In the genomic region with DNA sequence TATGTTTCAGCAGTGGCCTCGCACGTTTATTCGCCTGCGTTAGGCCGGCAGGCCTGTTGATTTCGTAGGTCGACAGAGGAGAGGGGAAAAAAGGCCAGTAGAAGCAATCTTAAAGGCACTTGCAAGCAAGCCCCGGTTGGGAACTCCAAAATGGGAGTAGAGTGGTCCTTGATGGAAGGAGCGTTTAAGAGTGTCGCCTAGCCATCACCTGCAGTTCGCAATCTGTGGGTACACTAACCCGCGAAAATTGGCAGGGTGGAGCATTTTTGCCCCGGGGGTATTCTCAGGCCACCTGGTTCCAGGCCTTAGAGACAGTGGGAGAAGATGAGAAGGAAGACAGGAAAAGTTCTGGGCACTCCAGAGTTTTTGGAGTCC, we compare ENCODE assay signal across 8 cellular contexts. TPM values are rescaled to one million over a fixed set of nuclear protein-coding genes. Genes with fewer than 3 reads are reported as not detected.
A peak's percentile ranks its signal among the peaks of the same experiment; 100 is the strongest.
DNase-seq lines count a peak whose midpoint lies in the region; TF ChIP-seq lines count a peak whose summit lies in the region.

No MANE protein-coding gene starts in this region.

- TF ChIP-seq CTCF in DOHH2 (IDR thresholded peaks at IDR 0.05; ENCODE audit: low read depth, low read length, poor library complexity, severe bottlenecking), result no peak
- no peak for TF ChIP-seq CTCF in OCI-LY7 (conservative IDR thresholded peaks at IDR 0.05; ENCODE audit: low read length)
- no peak for TF ChIP-seq CTCF in parathyroid adenoma (IDR thresholded peaks at IDR 0.05)

- H4K20me1 ChIP-seq in DOHH2 (ENCODE audit: control insufficient read depth, insufficient read depth, low read depth, low read length), result peaks cover 51% of the 10 kb centered on the region
- H4K20me1 ChIP-seq in OCI-LY7 (ENCODE audit: insufficient read depth, low read length), result peaks cover 49% of the 10 kb centered on the region

- H3K27me3 ChIP-seq in DOHH2 (ENCODE audit: control insufficient read depth, low read length) (no peaks in the 10 kb centered on the region), parathyroid adenoma (ENCODE audit: control insufficient read depth, insufficient read depth, low read length) (no peaks in the 10 kb centered on the region)

- H3K4me3 ChIP-seq in DOHH2 (ENCODE audit: low read length), result peak overlapping the region; percentile 93
- peak overlapping the region; percentile 92 for H3K4me3 ChIP-seq in OCI-LY7 (ENCODE audit: low read depth, low read length, poor library complexity, severe bottlenecking)
- H3K4me3 ChIP-seq in parathyroid adenoma (ENCODE audit: low read depth, low read length), result peak overlapping the region; percentile 94

- H3K4me1 ChIP-seq in DOHH2 (ENCODE audit: control insufficient read depth, low read length) (peaks cover 37% of the 10 kb centered on the region), OCI-LY7 (ENCODE audit: insufficient read depth, low read length, poor library complexity, severe bottlenecking) (peaks cover 34% of the 10 kb centered on the region), parathyroid adenoma (peaks cover 7% of the 10 kb centered on the region)

- H3K9me3 ChIP-seq in DOHH2 (ENCODE audit: control insufficient read depth, insufficient read depth, low read length) (no peaks in the 10 kb centered on the region), OCI-LY7 (ENCODE audit: low read length) (no peaks in the 10 kb centered on the region), parathyroid adenoma (ENCODE audit: control insufficient read depth, low read length) (no peaks in the 10 kb centered on the region)

- BruUV-seq in OCI-LY7 (replicated peaks; lab: Mats Ljungman, UMichigan), result no TSS peak

- CTCF ChIA-PET in OCI-LY7 (lab: Charles Lee; ENCODE audit: unreplicated experiment), result no interaction called here

- POLR2A ChIA-PET in OCI-LY7 (lab: Charles Lee), result interaction anchor here (1.4 kb wide), 1 partner anchor 17 kb away, joined by 3 read pairs; no protein-coding TSS in a partner anchor

- no peak overlapping the region for H2AFZ ChIP-seq in OCI-LY7 (ENCODE audit: low read length)
- H2AFZ ChIP-seq in parathyroid adenoma, result no peak overlapping the region

- no peaks in the 10 kb centered on the region for H3K9me2 ChIP-seq in DOHH2 (replicated peaks; ENCODE audit: control insufficient read depth, low read length)
- H3K9me2 ChIP-seq in OCI-LY7 (ENCODE audit: insufficient read depth, low read length), result no peaks in the 10 kb centered on the region

- peak; percentile 38 for DNase-seq in OCI-LY7 (ENCODE audit: low spot score)
- no peak for DNase-seq in epithelial cell of prostate (ENCODE audit: low read depth, low spot score)
- no peak for DNase-seq in activated CD4-positive, CD25-positive, alpha-beta regulatory T cell treated with anti-CD3 and anti-CD28 coated beads, Interleukin-2, amount 50 U/mL, for 72 hours
- no peak for DNase-seq in SIG-M5 treated with dmso at 0.1 percent for 504 hours (lab: John Stamatoyannopoulos, UW; ENCODE audit: unreplicated experiment)
- DNase-seq in kidney tubule cell (ENCODE audit: low spot score), result no peak
- no peak for DNase-seq in NCI-H2081 treated with DMSO at 0.1 percent for 48 hours (lab: John Stamatoyannopoulos, UW)

- intact Hi-C loops in OCI-LY7 (cut with micrococcal nuclease; ENCODE audit: unreplicated experiment), result loop anchor here (2.0 to 10.0 kb wide), 4 partner anchors 78 to 1156 kb away; a partner anchor contains a TSS

- H3K4me2 ChIP-seq in DOHH2 (ENCODE audit: low read length), result peak overlapping the region; percentile 98
- peak overlapping the region; percentile 80 for H3K4me2 ChIP-seq in OCI-LY7 (ENCODE audit: low read length)
- H3K4me2 ChIP-seq in parathyroid adenoma (ENCODE audit: low read length), result peak overlapping the region; percentile 92

- H3F3A ChIP-seq in DOHH2 (ENCODE audit: control insufficient read depth, insufficient read depth), result 0 out of 2 replicates have a peak, but pooled peaks cover 3% of the 10 kb centered on the region

- H3K36me3 ChIP-seq in DOHH2 (ENCODE audit: control insufficient read depth, low read length) (peaks cover 90% of the 10 kb centered on the region), OCI-LY7 (ENCODE audit: insufficient read depth, low read length) (peaks cover 78% of the 10 kb centered on the region), parathyroid adenoma (ENCODE audit: control insufficient read depth, insufficient read depth, low read length) (no peaks in the 10 kb centered on the region)

- H3K27ac ChIP-seq in DOHH2 (ENCODE audit: low read depth, low read length) (peak overlapping the region; percentile 84), OCI-LY7 (ENCODE audit: low read depth, low read length, poor library complexity, severe bottlenecking) (peak overlapping the region; percentile 75), epithelial cell of prostate (peak overlapping the region; percentile 76), parathyroid adenoma (peak overlapping the region; percentile 99)

- no peak overlapping the region for H3K9ac ChIP-seq in parathyroid adenoma

- H3K79me2 ChIP-seq in DOHH2 (ENCODE audit: control insufficient read depth, low read length) (peaks cover 86% of the 10 kb centered on the region), OCI-LY7 (ENCODE audit: insufficient read depth, low read depth, low read length) (peaks cover 81% of the 10 kb centered on the region), parathyroid adenoma (peaks cover 36% of the 10 kb centered on the region)

RNA-seq across cellular contexts. Expression of a gene that starts 1.1 kb away (rescaled TPM):
- 270 and 311 TPM in 2 replicates for total RNA-seq in OCI-LY7 (2014; rRNA removed; shearing (Covaris generic))
- 333 and 375 TPM in 2 replicates for total RNA-seq in OCI-LY7 (2022)

RNA-seq across cellular contexts. Expression of a gene that starts 1.4 kb away (rescaled TPM):
- 37.9 and 44.5 TPM in 2 replicates for total RNA-seq in OCI-LY7 (2014; rRNA removed; shearing (Covaris generic))
- total RNA-seq in OCI-LY7 (2022), result 38.6 and 39.2 TPM in 2 replicates

RNA-seq across cellular contexts. Expression of a gene that starts 37.2 kb away (rescaled TPM):
- not detected in 2 replicates for total RNA-seq in OCI-LY7 (2014; rRNA removed; shearing (Covaris generic))
- not detected in 2 replicates for total RNA-seq in OCI-LY7 (2022)

RNA-seq across cellular contexts. Expression of a gene that starts 46.3 kb away (rescaled TPM):
- 2.7 and 5.2 TPM in 2 replicates for total RNA-seq in OCI-LY7 (2014; rRNA removed; shearing (Covaris generic))
- 23.3 and 23.7 TPM in 2 replicates for total RNA-seq in OCI-LY7 (2022)
